Comparison of ENCODE assay signal across 8 cellular contexts in genomic region chr7:42911482-42912447, GRCh38. TPM values are rescaled to one million over a fixed set of nuclear protein-coding genes. Genes with fewer than 3 reads are reported as not detected.
DNase-seq lines count a peak whose midpoint lies in the region; ATAC-seq and TF ChIP-seq lines count a peak whose summit lies in the region.

TSS of gene C7orf25 (minus strand) at chr7:42912070. CDS start at chr7:42910900, 1,170 bp downstream.

- H3K27ac Mint-ChIP-seq in CD14-positive monocyte = peak within 1 kb of the TSS in 6 of 7 donors; percentile 46 to 90 (median 80)
- peak within 1 kb of the TSS; percentile 79 for H3K27ac Mint-ChIP-seq in activated CD4-positive, alpha-beta memory T cell treated with anti-CD3 and anti-CD28 coated beads for 36 hours

- POLR2A ChIA-PET in activated CD4-positive, alpha-beta memory T cell treated with anti-CD3 and anti-CD28 coated beads for 36 hours (lab: Charles Lee) = interaction anchor here (0.6 to 2.2 kb wide), 6 partner anchors 12 to 23 kb away, joined by 3 to 11 read pairs (median 4); partner anchors contain the start of genes MRPL32 and PSMA2

- TF ChIP-seq CTCF in CD14-positive monocyte (IDR thresholded peaks at IDR 0.05) = no peak
- TF ChIP-seq CTCF in dorsolateral prefrontal cortex (IDR thresholded peaks at IDR 0.05 in 54 of 56, conservative IDR thresholded peaks at IDR 0.05 in 2 of 56; ENCODE audit: low read depth in 1 of 56, partially characterized antibody in 56 of 56) = peak in 35 of 56 donors; percentile 6 to 61 (median 33)
- no peak for TF ChIP-seq CTCF in lower leg skin (IDR thresholded peaks at IDR 0.05)

- TF ChIP-seq POLR2A in lower leg skin (IDR thresholded peaks at IDR 0.05) = no peak

- peaks cover 41% of the 10 kb centered on the region for H3K4me1 Mint-ChIP-seq in CD14-positive monocyte
- peaks cover 52% of the 10 kb centered on the region for H3K4me1 Mint-ChIP-seq in activated CD4-positive, alpha-beta memory T cell treated with anti-CD3 and anti-CD28 coated beads for 36 hours (ENCODE audit: low read depth)

- intact Hi-C loops in CD14-positive monocyte (cut with micrococcal nuclease) = loop anchor here (2.0 to 10.0 kb wide), 2 partner anchors 21 to 1583 kb away; partner anchors contain the start of genes MRPL32 (in 2 of the 2), PSMA2 (in 2 of the 2) and NUDCD3 (in 1 of the 2)
- intact Hi-C loops in activated CD4-positive, alpha-beta memory T cell treated with anti-CD3 and anti-CD28 coated beads for 36 hours (cut with micrococcal nuclease) = loop anchor here (1.0 kb wide), 3 partner anchors 21 to 42 kb away; partner anchors contain the start of genes MRPL32 and PSMA2
- intact Hi-C loops in dorsolateral prefrontal cortex (cut with DNase I) = loop anchor here (1.0 kb wide), 1 partner anchor 21 kb away; the partner anchor contains the start of genes MRPL32 (in 2 of the 2) and PSMA2 (in 2 of the 2)
- intact Hi-C loops in lower leg skin (cut with DNase I; ENCODE audit: low total_unique reads) = no loop called here

- H3K27ac ChIP-seq in dorsolateral prefrontal cortex = peak within 1 kb of the TSS; percentile 5 to 93 (median 84)

- H3K4me3 Mint-ChIP-seq in CD14-positive monocyte = peak within 1 kb of the TSS; percentile 85 to 97
- H3K4me3 Mint-ChIP-seq in activated CD4-positive, alpha-beta memory T cell treated with anti-CD3 and anti-CD28 coated beads for 36 hours = peak within 1 kb of the TSS; percentile 94

- H3K27me3 Mint-ChIP-seq in CD14-positive monocyte (ENCODE audit: low read depth in 3 of 3) = no peaks in the 10 kb centered on the region
- H3K27me3 Mint-ChIP-seq in activated CD4-positive, alpha-beta memory T cell treated with anti-CD3 and anti-CD28 coated beads for 36 hours = no peaks in the 10 kb centered on the region

- peaks cover 0 to 2% (median 0%) of the 10 kb centered on the region in 7 donors for H3K9me3 Mint-ChIP-seq in CD14-positive monocyte
- H3K9me3 Mint-ChIP-seq in activated CD4-positive, alpha-beta memory T cell treated with anti-CD3 and anti-CD28 coated beads for 36 hours = no peaks in the 10 kb centered on the region

- DNase-seq in CD14-positive monocyte (ENCODE audit: low spot score) = peak; percentile 92
- DNase-seq in NCI-H774 (lab: John Stamatoyannopoulos, UW) = peak; percentile 96
- DNase-seq in activated CD4-positive, alpha-beta memory T cell treated with anti-CD3 and anti-CD28 coated beads for 36 hours = peak; percentile 97
- peak; percentile 94 to 99 (median 98) for DNase-seq in dorsolateral prefrontal cortex
- DNase-seq in lower leg skin (ENCODE audit: low spot score in 2 of 2) = peak; percentile 94 to 99
- DNase-seq in stimulated activated CD4-positive, alpha-beta T cell treated with anti-CD3 and anti-CD28 coated beads, Interleukin-4, amount 100 ng/mL, for 48 hours (ENCODE audit: low read depth in 2 of 2) = peak; percentile 90 to 93

- no peaks in the 10 kb centered on the region for H3K27me3 ChIP-seq in dorsolateral prefrontal cortex

- CTCF ChIA-PET in activated CD4-positive, alpha-beta memory T cell treated with anti-CD3 and anti-CD28 coated beads for 36 hours (lab: Charles Lee) = interaction anchor here (0.8 to 2.4 kb wide), 2 partner anchors 20 to 25 kb away, joined by 3 to 7 read pairs; partner anchors contain the start of genes MRPL32 and PSMA2

- ATAC-seq in GM19438 (IDR thresholded peaks at IDR 0.05; ENCODE audit: low read depth, unreplicated experiment) (peak; percentile 94), HG03571 (IDR thresholded peaks at IDR 0.05; ENCODE audit: unreplicated experiment) (peak; percentile 88)

- WGBS in lower leg skin, 2 donors = 0 to 1% methylated on average over 12 to 53 of the region's 94 CpGs

- H3K4me3 ChIP-seq in dorsolateral prefrontal cortex = peak within 1 kb of the TSS; percentile 49 to 98 (median 79)
- H3K4me3 ChIP-seq in lower leg skin (ENCODE audit: low read depth, poor library complexity, severe bottlenecking) = peak within 1 kb of the TSS; percentile 86

- peaks cover 19 to 23% of the 10 kb centered on the region in 2 donors for H3K36me3 Mint-ChIP-seq in CD14-positive monocyte
- peaks cover 23% of the 10 kb centered on the region for H3K36me3 Mint-ChIP-seq in activated CD4-positive, alpha-beta memory T cell treated with anti-CD3 and anti-CD28 coated beads for 36 hours

RNA-seq across cellular contexts. Expression of gene C7orf25, which starts in this region (rescaled TPM):
- polyA plus RNA-seq in CD14-positive monocyte = 1 to 10 TPM; 2.5 to 2.6 TPM
- total RNA-seq in activated CD4-positive, alpha-beta memory T cell treated with anti-CD3 and anti-CD28 coated beads for 36 hours = 1 to 10 TPM; 3.6 to 4.3 TPM
- 10 to 100 TPM in 106 of 120 experiments, 1 to 10 TPM in 14; 6.9 to 25.1 (median 13.1) TPM for total RNA-seq in dorsolateral prefrontal cortex
- 1 to 10 TPM; 3.5 to 9.7 (median 5.9) TPM for total RNA-seq in lower leg skin

Comparison
In these comparisons a context has a peak if more than half of its experiments do, and no peak if none do; other contexts are left out.
1. Peak in every context shown above with its lines: DNase-seq, ATAC-seq, H3K4me3 ChIP-seq and H3K27ac ChIP-seq.
2. CTCF ChIP-seq: peak in dorsolateral prefrontal cortex (35 of 56); none in CD14-positive monocyte (single experiment) and lower leg skin (0 of 3).